2 cellular contexts compared by ENCODE assay signal in the genomic region with DNA sequence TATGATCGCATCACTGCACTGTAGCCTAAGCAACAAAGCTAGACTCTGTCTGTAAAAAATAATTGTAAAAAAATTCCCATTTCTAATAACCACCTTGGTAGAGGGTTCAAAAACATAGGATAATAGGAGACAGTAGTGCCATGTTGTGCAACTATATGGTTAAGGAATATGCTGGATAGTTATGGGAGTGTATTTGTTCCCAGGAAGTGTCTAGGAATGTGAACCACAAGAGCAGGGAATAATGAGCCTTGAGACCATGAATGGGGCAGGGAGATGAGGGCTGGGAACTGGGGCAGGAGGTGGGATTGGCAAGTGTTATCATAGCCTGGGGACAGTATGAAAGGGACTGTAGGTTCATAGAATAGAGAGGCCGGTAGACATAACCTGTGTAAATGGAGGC.
TF ChIP-seq lines count a peak whose summit lies in the region.

No MANE protein-coding gene starts in this region.

TF ChIP-seq in SK-N-SH, 30 proteins besides CTCF, POLR2A, EP300 and RAD21 (continued from another document):
- TF ChIP-seq, protein P1, sequence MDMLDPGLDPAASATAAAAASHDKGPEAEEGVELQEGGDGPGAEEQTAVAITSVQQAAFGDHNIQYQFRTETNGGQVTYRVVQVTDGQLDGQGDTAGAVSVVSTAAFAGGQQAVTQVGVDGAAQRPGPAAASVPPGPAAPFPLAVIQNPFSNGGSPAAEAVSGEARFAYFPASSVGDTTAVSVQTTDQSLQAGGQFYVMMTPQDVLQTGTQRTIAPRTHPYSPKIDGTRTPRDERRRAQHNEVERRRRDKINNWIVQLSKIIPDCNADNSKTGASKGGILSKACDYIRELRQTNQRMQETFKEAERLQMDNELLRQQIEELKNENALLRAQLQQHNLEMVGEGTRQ (IDR thresholded peaks at IDR 0.05; ENCODE audit: borderline replicate concordance, low read depth, low read length), result no peak
- TF ChIP-seq FOSL2 (IDR thresholded peaks at IDR 0.05; ENCODE audit: borderline replicate concordance, low read depth), result no peak

TF ChIP-seq in SK-N-SH treated with all-trans-retinoic acid at 6 μM for 48 hours, 23 proteins besides CTCF, POLR2A, EP300 and RAD21 (continued from another document):
- TF ChIP-seq, protein P2, sequence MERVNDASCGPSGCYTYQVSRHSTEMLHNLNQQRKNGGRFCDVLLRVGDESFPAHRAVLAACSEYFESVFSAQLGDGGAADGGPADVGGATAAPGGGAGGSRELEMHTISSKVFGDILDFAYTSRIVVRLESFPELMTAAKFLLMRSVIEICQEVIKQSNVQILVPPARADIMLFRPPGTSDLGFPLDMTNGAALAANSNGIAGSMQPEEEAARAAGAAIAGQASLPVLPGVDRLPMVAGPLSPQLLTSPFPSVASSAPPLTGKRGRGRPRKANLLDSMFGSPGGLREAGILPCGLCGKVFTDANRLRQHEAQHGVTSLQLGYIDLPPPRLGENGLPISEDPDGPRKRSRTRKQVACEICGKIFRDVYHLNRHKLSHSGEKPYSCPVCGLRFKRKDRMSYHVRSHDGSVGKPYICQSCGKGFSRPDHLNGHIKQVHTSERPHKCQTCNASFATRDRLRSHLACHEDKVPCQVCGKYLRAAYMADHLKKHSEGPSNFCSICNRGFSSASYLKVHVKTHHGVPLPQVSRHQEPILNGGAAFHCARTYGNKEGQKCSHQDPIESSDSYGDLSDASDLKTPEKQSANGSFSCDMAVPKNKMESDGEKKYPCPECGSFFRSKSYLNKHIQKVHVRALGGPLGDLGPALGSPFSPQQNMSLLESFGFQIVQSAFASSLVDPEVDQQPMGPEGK (CRISPR knock-in tag; IDR thresholded peaks at IDR 0.05; ENCODE audit: borderline replicate concordance), result no peak
- no peak for TF ChIP-seq OSR1 (CRISPR knock-in tag; IDR thresholded peaks at IDR 0.05)
- TF ChIP-seq ESRRG (CRISPR knock-in tag; IDR thresholded peaks at IDR 0.05), result no peak
- TF ChIP-seq RARB (CRISPR knock-in tag; IDR thresholded peaks at IDR 0.05), result no peak
- TF ChIP-seq, protein P3, sequence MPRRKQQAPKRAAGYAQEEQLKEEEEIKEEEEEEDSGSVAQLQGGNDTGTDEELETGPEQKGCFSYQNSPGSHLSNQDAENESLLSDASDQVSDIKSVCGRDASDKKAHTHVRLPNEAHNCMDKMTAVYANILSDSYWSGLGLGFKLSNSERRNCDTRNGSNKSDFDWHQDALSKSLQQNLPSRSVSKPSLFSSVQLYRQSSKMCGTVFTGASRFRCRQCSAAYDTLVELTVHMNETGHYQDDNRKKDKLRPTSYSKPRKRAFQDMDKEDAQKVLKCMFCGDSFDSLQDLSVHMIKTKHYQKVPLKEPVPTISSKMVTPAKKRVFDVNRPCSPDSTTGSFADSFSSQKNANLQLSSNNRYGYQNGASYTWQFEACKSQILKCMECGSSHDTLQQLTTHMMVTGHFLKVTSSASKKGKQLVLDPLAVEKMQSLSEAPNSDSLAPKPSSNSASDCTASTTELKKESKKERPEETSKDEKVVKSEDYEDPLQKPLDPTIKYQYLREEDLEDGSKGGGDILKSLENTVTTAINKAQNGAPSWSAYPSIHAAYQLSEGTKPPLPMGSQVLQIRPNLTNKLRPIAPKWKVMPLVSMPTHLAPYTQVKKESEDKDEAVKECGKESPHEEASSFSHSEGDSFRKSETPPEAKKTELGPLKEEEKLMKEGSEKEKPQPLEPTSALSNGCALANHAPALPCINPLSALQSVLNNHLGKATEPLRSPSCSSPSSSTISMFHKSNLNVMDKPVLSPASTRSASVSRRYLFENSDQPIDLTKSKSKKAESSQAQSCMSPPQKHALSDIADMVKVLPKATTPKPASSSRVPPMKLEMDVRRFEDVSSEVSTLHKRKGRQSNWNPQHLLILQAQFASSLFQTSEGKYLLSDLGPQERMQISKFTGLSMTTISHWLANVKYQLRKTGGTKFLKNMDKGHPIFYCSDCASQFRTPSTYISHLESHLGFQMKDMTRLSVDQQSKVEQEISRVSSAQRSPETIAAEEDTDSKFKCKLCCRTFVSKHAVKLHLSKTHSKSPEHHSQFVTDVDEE (CRISPR knock-in tag; IDR thresholded peaks at IDR 0.05), result no peak
- no peak for TF ChIP-seq TOX (CRISPR knock-in tag; IDR thresholded peaks at IDR 0.05; ENCODE audit: borderline replicate concordance)
- TF ChIP-seq CSDC2 (CRISPR knock-in tag; IDR thresholded peaks at IDR 0.05), result no peak
- no peak for TF ChIP-seq SNAI2 (CRISPR knock-in tag; IDR thresholded peaks at IDR 0.05)
- no peak for TF ChIP-seq ZC3H10 (CRISPR knock-in tag; IDR thresholded peaks at IDR 0.05)
- no peak for TF ChIP-seq ARNTL (CRISPR knock-in tag; IDR thresholded peaks at IDR 0.05; ENCODE audit: borderline replicate concordance, low read depth)
